In the genomic region with DNA sequence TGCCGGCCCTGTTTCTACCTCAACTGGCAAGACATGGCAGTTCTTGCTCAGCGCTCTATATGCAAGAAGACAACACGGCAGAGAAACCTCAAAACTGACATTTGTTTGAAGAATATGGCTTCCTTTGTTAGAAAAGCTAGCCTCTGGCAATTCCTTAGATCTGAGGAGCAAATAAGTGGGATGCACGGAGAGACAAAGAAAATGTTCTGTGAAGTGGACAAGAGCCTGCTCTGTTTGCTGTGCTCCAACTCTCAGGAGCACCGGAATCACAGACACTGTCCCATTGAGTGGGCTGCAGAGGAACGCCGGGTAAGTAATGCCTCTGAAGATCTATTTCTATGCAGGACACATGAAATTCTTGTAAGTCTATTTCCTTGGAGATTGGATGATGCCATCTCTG, we compare ENCODE assay signal across 6 cellular contexts. TPM values are rescaled to one million over a fixed set of nuclear protein-coding genes. Genes with fewer than 3 reads are reported as not detected.
"Had no signal": no experiment of that assay in that cellular context is flagged by ENCODE, and none has a peak within 500 bp of the region (broad histone marks: within the 10 kb centered on the region; RNA-seq: fewer than 3 reads in every experiment).

No MANE protein-coding gene starts in this region.

RNA-seq across cellular contexts. Expression of a gene that starts 37.9 kb away (rescaled TPM):
- total RNA-seq: HepG2, HT-29, HT1080, IMR-90, K562 had no signal
- polyA plus RNA-seq: HepG2, IgD-negative memory B cell, IMR-90, K562 had no signal
